In the genomic region with DNA sequence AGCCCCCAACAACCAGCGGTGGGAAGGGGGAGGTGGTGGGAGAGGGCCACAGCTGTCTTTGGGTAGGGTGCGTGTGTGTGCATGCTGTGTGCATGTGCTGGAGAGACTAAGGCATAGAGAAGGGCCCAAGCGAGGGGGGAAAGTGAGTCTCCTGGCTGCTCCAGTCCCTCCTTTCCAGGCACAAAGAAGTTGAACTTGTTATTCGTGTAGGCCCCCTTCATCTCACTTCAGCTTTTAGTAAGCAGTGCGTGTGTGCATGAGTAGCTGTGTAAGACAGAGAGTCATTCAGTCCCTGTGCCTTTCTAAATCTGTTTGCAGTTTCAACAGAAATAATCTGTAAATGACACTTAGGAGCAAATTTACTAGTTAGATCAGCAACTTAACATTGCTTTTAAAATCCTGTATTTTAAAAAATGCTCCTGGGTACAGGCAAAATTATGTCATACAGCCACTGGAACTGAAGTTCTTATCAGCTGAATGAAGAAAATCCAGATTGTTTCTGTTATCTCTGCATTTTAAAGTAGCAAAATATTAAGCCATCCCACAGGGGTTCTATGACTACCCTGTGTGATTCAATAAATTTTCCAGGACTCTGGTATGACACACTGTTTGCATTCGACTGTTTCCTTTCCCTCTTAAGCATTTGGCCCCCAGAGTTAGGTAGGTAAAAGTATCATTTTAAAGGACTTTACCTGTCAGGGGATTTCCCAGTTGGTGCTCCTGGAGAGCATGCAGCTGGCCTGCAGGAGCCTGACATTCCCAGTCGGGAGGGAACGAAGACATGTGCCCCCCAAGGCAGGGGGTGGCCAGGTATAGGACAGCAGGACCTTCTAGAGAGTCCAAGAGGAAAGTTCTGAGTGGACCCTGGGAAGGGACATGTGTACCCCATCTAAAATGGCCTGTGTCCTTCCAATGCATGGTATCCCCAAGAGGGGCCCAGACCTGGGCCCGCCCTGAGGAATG, we compare ENCODE assay signal across 16 cellular contexts. TPM values are rescaled to one million over a fixed set of nuclear protein-coding genes. Genes with fewer than 3 reads are reported as not detected.
A peak's percentile ranks its signal among the peaks of the same experiment; 100 is the strongest.
DNase-seq lines count a peak whose midpoint lies in the region; ATAC-seq, FAIRE-seq and TF ChIP-seq lines count a peak whose summit lies in the region.
"Had no signal": no experiment of that assay in that cellular context is flagged by ENCODE, and none has a peak within 500 bp of the region (broad histone marks: within the 10 kb centered on the region; RNA-seq: fewer than 3 reads in every experiment).

No MANE protein-coding gene starts in this region.

- H2BK15ac ChIP-seq in mesenchymal stem cell (ENCODE audit: low read depth, poor library complexity, severe bottlenecking) = no peak overlapping the region

- H3K9ac ChIP-seq in mesenchymal stem cell (ENCODE audit: low read length) = no peak overlapping the region
- H3K9ac ChIP-seq: BLaER1 treated with 17β-estradiol and CSF1 and Interleukin-3, amounts not matched to agents 10 nM and 100 nM; KMS-11 had no signal

- no peak overlapping the region for H3K4me2 ChIP-seq in mesenchymal stem cell (ENCODE audit: low read length, poor library complexity, severe bottlenecking)
- H3K4me2 ChIP-seq: BLaER1 treated with 17β-estradiol and CSF1 and Interleukin-3, amounts not matched to agents 10 nM and 100 nM; KMS-11 had no signal

- no peak overlapping the region for H2BK120ac ChIP-seq in mesenchymal stem cell (ENCODE audit: low read depth, low read length)

- peaks cover 14% of the 10 kb centered on the region for H3K4me1 ChIP-seq in mesenchymal stem cell (ENCODE audit: control insufficient read depth, insufficient read depth, low read depth, low read length)
- H3K4me1 ChIP-seq: gastroesophageal sphincter had no signal

- no peak for FAIRE-seq in RCC 7860 (lab: Jason Lieb, UNC)
- FAIRE-seq: islet of Langerhans had no signal

- H4K91ac ChIP-seq in mesenchymal stem cell (ENCODE audit: low read length) = no peak overlapping the region

- H4K8ac ChIP-seq in mesenchymal stem cell (ENCODE audit: low read length) = peak overlapping the region; percentile 12

- no peaks in the 10 kb centered on the region for H3K79me1 ChIP-seq in mesenchymal stem cell (replicated peaks; ENCODE audit: low read length, poor library complexity, severe bottlenecking)

- ATAC-seq in GM19395 (IDR thresholded peaks at IDR 0.05; ENCODE audit: unreplicated experiment) (peak; percentile 50), GM21619 (IDR thresholded peaks at IDR 0.05; ENCODE audit: unreplicated experiment) (no peak)
- ATAC-seq: gastroesophageal sphincter had no signal

- H2BK5ac ChIP-seq in mesenchymal stem cell (ENCODE audit: low read depth, low read length, poor library complexity, severe bottlenecking) = no peak overlapping the region

- H2AFZ ChIP-seq in mesenchymal stem cell (ENCODE audit: low read depth, low read length) = no peak overlapping the region

- peak; percentile 75 for DNase-seq in GM12865 (ENCODE audit: low read depth)
- DNase-seq in RCC 7860 (ENCODE audit: low spot score) = peak; percentile 29
- DNase-seq in mesenchymal stem cell = no peak
- no peak for DNase-seq in HEK293T (ENCODE audit: extremely low spot score)
- no peak for DNase-seq in cerebellar cortex (ENCODE audit: low spot score)
- DNase-seq: effector memory CD4-positive, alpha-beta T cell; HFFc6; NCI-H1417 treated with DMSO at 0.1 percent for 48 hours; NCI-H510A had no signal

- H3K4me3 ChIP-seq in GM12865 (ENCODE audit: low read depth, low read length) = no peak overlapping the region
- no peak overlapping the region for H3K4me3 ChIP-seq in mesenchymal stem cell (ENCODE audit: insufficient read depth in 1 of 2, low read depth in 1 of 2, low read length in 2 of 2)
- H3K4me3 ChIP-seq: BLaER1 treated with 17β-estradiol and CSF1 and Interleukin-3, amounts not matched to agents 10 nM and 100 nM; gastroesophageal sphincter had no signal

- H2AK5ac ChIP-seq in mesenchymal stem cell (ENCODE audit: low read length, severe bottlenecking) = no peak overlapping the region

- peaks cover 0 to 30% of the 10 kb centered on the region in 2 experiments for H3K36me3 ChIP-seq in mesenchymal stem cell (ENCODE audit: control insufficient read depth in 1 of 2, insufficient read depth in 2 of 2, low read depth in 1 of 2, low read length in 2 of 2)

- POLR2A ChIA-PET in HEK293T (lab: Yijun Ruan, JAX) = interaction anchor here (1.3 kb wide), 1 partner anchor 49 kb away, joined by 4 read pairs; a partner anchor contains a TSS

- 90% methylated on average over 7 of the region's 9 CpGs for WGBS in mesenchymal stem cell

- peaks cover 0 to under 1% of the 10 kb centered on the region in 2 experiments for H3K27me3 ChIP-seq in mesenchymal stem cell (ENCODE audit: control insufficient read depth in 1 of 2, insufficient read depth in 1 of 2, low read length in 2 of 2)
- H3K27me3 ChIP-seq: BLaER1 treated with 17β-estradiol and CSF1 and Interleukin-3, amounts not matched to agents 10 nM and 100 nM; gastroesophageal sphincter had no signal

- no peak overlapping the region for H3K27ac ChIP-seq in mesenchymal stem cell (ENCODE audit: low read length, poor library complexity, severe bottlenecking)
- H3K27ac ChIP-seq: gastroesophageal sphincter, KMS-11, RWPE1 had no signal

- no peak overlapping the region for H3K23ac ChIP-seq in mesenchymal stem cell (ENCODE audit: low read length in 2 of 2)

- TF ChIP-seq CTCF in GM12865 (IDR thresholded peaks at IDR 0.05; ENCODE audit: insufficient read depth, low read depth, low read length, missing control alignments) = no peak

- H3K18ac ChIP-seq in mesenchymal stem cell (ENCODE audit: low read depth in 1 of 2, low read length in 2 of 2) = no peak overlapping the region

- H3K9me3 ChIP-seq in mesenchymal stem cell (ENCODE audit: control insufficient read depth, low read length) = no peaks in the 10 kb centered on the region
- H3K9me3 ChIP-seq: BLaER1 treated with 17β-estradiol and CSF1 and Interleukin-3, amounts not matched to agents 10 nM and 100 nM; gastroesophageal sphincter had no signal

- H3K14ac ChIP-seq in mesenchymal stem cell (ENCODE audit: low read length in 2 of 2) = no peak overlapping the region

- CTCF ChIA-PET in HEK293T (lab: Yijun Ruan, JAX) = interaction anchor here (1.1 kb wide), 1 partner anchor 9 kb away, joined by 3 read pairs; no protein-coding TSS in a partner anchor

- H2BK12ac ChIP-seq in mesenchymal stem cell (ENCODE audit: low read length in 2 of 2) = peak overlapping the region in 1 of 2 experiments; percentile 6

- H3K4ac ChIP-seq in mesenchymal stem cell (ENCODE audit: low read depth in 1 of 2, low read length in 2 of 2) = no peak overlapping the region

TF ChIP-seq in HEK293T, 16 proteins besides CTCF, POLR2A, EP300 and RAD21:
- no peak for TF ChIP-seq ARNT (IDR thresholded peaks at IDR 0.05)

RNA-seq across cellular contexts. Expression of a gene that starts 39.0 kb away (rescaled TPM):
- polyA plus RNA-seq in mesenchymal stem cell (2013, experiment 1 of 2) = 25.7 TPM
- 26.0 TPM for polyA plus RNA-seq in mesenchymal stem cell (2013, experiment 2 of 2)

RNA-seq across cellular contexts. Expression of a gene that starts 48.3 kb away (rescaled TPM):
- polyA plus RNA-seq in mesenchymal stem cell (2013, experiment 1 of 2) = 1.3 TPM
- polyA plus RNA-seq in mesenchymal stem cell (2013, experiment 2 of 2) = 1.4 TPM

Comparison
In these comparisons a context has a peak if more than half of its experiments do, and no peak if none do; other contexts are left out.
1. DNase-seq: peak in GM12865 (single experiment) and RCC 7860 (single experiment); none in mesenchymal stem cell (single experiment), HEK293T (single experiment) and cerebellar cortex (single experiment).